ENCODE assay signal across 8 cellular contexts in genomic region chr13:49995535-49996165, GRCh38. TPM values are rescaled to one million over a fixed set of nuclear protein-coding genes. Genes with fewer than 3 reads are reported as not detected.
DNase-seq lines count a peak whose midpoint lies in the region; ATAC-seq, FAIRE-seq and TF ChIP-seq lines count a peak whose summit lies in the region.

No MANE protein-coding gene starts in this region.

- TF ChIP-seq POLR2A in testis (IDR thresholded peaks at IDR 0.05) (no peak), GM18505 (IDR thresholded peaks at IDR 0.05; ENCODE audit: borderline replicate concordance, extremely low read depth, insufficient read depth, insufficient read length) (no peak)

- 13 to 27% methylated on average over 15 of the region's 15 CpGs for WGBS in testis, 2 donors

- H3K4me1 Mint-ChIP-seq in activated naive CD8-positive, alpha-beta T cell treated with anti-CD3 and anti-CD28 coated beads, Interleukin-2, amount 10 ng/mL, durations not matched to agents 7 days and 5 days = peaks cover 24% of the 10 kb centered on the region

- TF ChIP-seq CTCF in testis (IDR thresholded peaks at IDR 0.05) = no peak

- H3K27me3 ChIP-seq in testis = no peaks in the 10 kb centered on the region

- no peaks in the 10 kb centered on the region for H3K36me3 ChIP-seq in testis (ENCODE audit: low read depth, missing control alignments)

- H3K36me3 Mint-ChIP-seq in activated naive CD8-positive, alpha-beta T cell treated with anti-CD3 and anti-CD28 coated beads, Interleukin-2, amount 10 ng/mL, durations not matched to agents 7 days and 5 days = peaks cover 21% of the 10 kb centered on the region

- no peaks in the 10 kb centered on the region for H3K9me3 Mint-ChIP-seq in activated naive CD8-positive, alpha-beta T cell treated with anti-CD3 and anti-CD28 coated beads, Interleukin-2, amount 10 ng/mL, durations not matched to agents 7 days and 5 days

- ATAC-seq in HG02610 (IDR thresholded peaks at IDR 0.05; ENCODE audit: unreplicated experiment) (peak; percentile 36), GM18505 (IDR thresholded peaks at IDR 0.05; ENCODE audit: unreplicated experiment) (no peak)
- ATAC-seq in activated naive CD8-positive, alpha-beta T cell treated with anti-CD3 and anti-CD28 coated beads, Interleukin-2, amount 10 ng/mL, durations not matched to agents 7 days and 5 days (ENCODE audit: low read depth) = no peak

- peak overlapping the region; percentile 60 for H3K4me3 Mint-ChIP-seq in activated naive CD8-positive, alpha-beta T cell treated with anti-CD3 and anti-CD28 coated beads, Interleukin-2, amount 10 ng/mL, durations not matched to agents 7 days and 5 days

- peak; percentile 4 for DNase-seq in ACHN
- no peak for DNase-seq in activated naive CD8-positive, alpha-beta T cell treated with anti-CD3 and anti-CD28 coated beads, Interleukin-2, amount 10 ng/mL, durations not matched to agents 7 days and 5 days
- no peak for DNase-seq in testis
- DNase-seq in epidermal melanocyte (ENCODE audit: insufficient read length, low spot score) = no peak
- DNase-seq in putamen (ENCODE audit: low spot score) = no peak

- peaks cover 13% of the 10 kb centered on the region for H3K4me1 ChIP-seq in testis

- peak; percentile 58 for FAIRE-seq in islet of Langerhans (lab: Jason Lieb, UNC)

- intact Hi-C loops in testis (cut with DNase I; ENCODE audit: low total_unique reads) = loop anchor here (5.0 kb wide), 1 partner anchor 87 kb away; no protein-coding TSS in a partner anchor

- H3K9me3 ChIP-seq in testis = no peaks in the 10 kb centered on the region

- POLR2A ChIA-PET in activated naive CD8-positive, alpha-beta T cell treated with anti-CD3 and anti-CD28 coated beads, Interleukin-2, amount 10 ng/mL, durations not matched to agents 7 days and 5 days (lab: Charles Lee) = interaction anchor here (1.1 to 3.9 kb wide), 4 partner anchors 59 to 130 kb away, joined by 3 to 75 read pairs (median 30); partner anchors contain the start of gene SPRYD7

- in situ Hi-C loops in ACHN (cut with HindIII; ENCODE audit: low pct_ligation_motif_present, low pct_unique_long_range_greater_than_20kb, low sequenced_read_pairs) = no loop called here

- H3K27ac ChIP-seq in testis = peak overlapping the region; percentile 98

- H3K27ac Mint-ChIP-seq in activated naive CD8-positive, alpha-beta T cell treated with anti-CD3 and anti-CD28 coated beads, Interleukin-2, amount 10 ng/mL, durations not matched to agents 7 days and 5 days = peak overlapping the region; percentile 68

- H3K27me3 Mint-ChIP-seq in activated naive CD8-positive, alpha-beta T cell treated with anti-CD3 and anti-CD28 coated beads, Interleukin-2, amount 10 ng/mL, durations not matched to agents 7 days and 5 days = no peaks in the 10 kb centered on the region

- H3K4me3 ChIP-seq in testis = peak overlapping the region; percentile 94 to 95

RNA-seq across cellular contexts. Expression of gene TRIM13, which starts 1.2 kb away (rescaled TPM):
- total RNA-seq in activated naive CD8-positive, alpha-beta T cell treated with anti-CD3 and anti-CD28 coated beads, Interleukin-2, amount 10 ng/mL, durations not matched to agents 7 days and 5 days = 10 to 100 TPM; 19.7 to 19.9 TPM
- total RNA-seq in testis = 10 to 100 TPM; 43.1 to 48.6 TPM
- polyA plus RNA-seq in testis (ENCODE audit: insufficient read depth, low read depth, low replicate concordance) = 163 TPM

RNA-seq across cellular contexts. Expression of gene KCNRG, which starts 19.6 kb away (rescaled TPM):
- under 1 TPM; 0.22 to 0.77 TPM for total RNA-seq in activated naive CD8-positive, alpha-beta T cell treated with anti-CD3 and anti-CD28 coated beads, Interleukin-2, amount 10 ng/mL, durations not matched to agents 7 days and 5 days
- total RNA-seq in testis = 1 to 10 TPM; 1.1 to 3.1 TPM
- polyA plus RNA-seq in testis (ENCODE audit: insufficient read depth, low read depth, low replicate concordance) = 2.9 TPM

RNA-seq across cellular contexts. Expression of gene SPRYD7, which starts 59.5 kb away (rescaled TPM):
- total RNA-seq in activated naive CD8-positive, alpha-beta T cell treated with anti-CD3 and anti-CD28 coated beads, Interleukin-2, amount 10 ng/mL, durations not matched to agents 7 days and 5 days = 1 to 10 TPM; 3.5 to 4.4 TPM
- total RNA-seq in testis = 10 to 100 TPM in 1 of 2 donors, 1 to 10 TPM in 1; 9.8 to 10.3 TPM
- polyA plus RNA-seq in testis (ENCODE audit: insufficient read depth, low read depth, low replicate concordance) = 20.7 TPM
